15 cellular contexts compared by ENCODE assay signal in genomic region chr4:41074227-41074626, GRCh38.
DNase-seq lines count a peak whose midpoint lies in the region; ATAC-seq, FAIRE-seq and TF ChIP-seq lines count a peak whose summit lies in the region.
"Had no signal": no experiment of that assay in that cellular context is flagged by ENCODE, and none has a peak within 500 bp of the region (broad histone marks: within the 10 kb centered on the region; RNA-seq: fewer than 3 reads in every experiment).

No MANE protein-coding gene starts in this region.

- H3K79me2 ChIP-seq in DOHH2 (ENCODE audit: control insufficient read depth, low read length) (peaks cover 56% of the 10 kb centered on the region), SU-DHL-6 (ENCODE audit: insufficient read depth, low read length) (peaks cover 12% of the 10 kb centered on the region)

- H3K9me2 ChIP-seq in DOHH2 (replicated peaks; ENCODE audit: control insufficient read depth, low read length) (no peaks in the 10 kb centered on the region), SU-DHL-6 (replicated peaks; ENCODE audit: insufficient read depth, low read length) (no peaks in the 10 kb centered on the region)

- peak overlapping the region; percentile 41 for H3K4me3 ChIP-seq in DOHH2 (ENCODE audit: low read length)
- no peak overlapping the region for H3K4me3 ChIP-seq in SU-DHL-6 (ENCODE audit: insufficient read depth, low read length, poor library complexity, severe bottlenecking)
- H3K4me3 ChIP-seq: BLaER1 treated with 17β-estradiol and CSF1 and Interleukin-3, amounts not matched to agents 10 nM and 100 nM had no signal

- FAIRE-seq in GM12892 (lab: Jason Lieb, UNC) = peak; percentile 70
- FAIRE-seq: G401.6, H1 had no signal

- H3F3A ChIP-seq in DOHH2 (ENCODE audit: control insufficient read depth, insufficient read depth) (no peaks in the 10 kb centered on the region), SU-DHL-6 (ENCODE audit: insufficient read depth) (no peaks in the 10 kb centered on the region)

- DNase-seq in GM12892 (ENCODE audit: insufficient read length) = no peak
- DNase-seq in activated CD8-positive, alpha-beta memory T cell treated with anti-CD3 and anti-CD28 coated beads for 24 hours = no peak
- DNase-seq: CD8-positive, alpha-beta T cell; DMS 273 treated with DMSO at 0.1 percent for 48 hours; DMS53; DND-41; H9; KG1 had no signal

- H3K36me3 ChIP-seq in DOHH2 (ENCODE audit: control insufficient read depth, low read length) (no peaks in the 10 kb centered on the region), SU-DHL-6 (ENCODE audit: low read length) (no peaks in the 10 kb centered on the region)
- H3K36me3 ChIP-seq: BLaER1 treated with 17β-estradiol and CSF1 and Interleukin-3, amounts not matched to agents 10 nM and 100 nM had no signal

- H3K27ac ChIP-seq in DOHH2 (ENCODE audit: low read depth, low read length) (peak overlapping the region; percentile 25), SU-DHL-6 (ENCODE audit: low read depth, low read length) (peak overlapping the region; percentile 31; the same call in 1 of the 2 replicates)
- H3K27ac ChIP-seq: BLaER1 treated with 17β-estradiol and CSF1 and Interleukin-3, amounts not matched to agents 10 nM and 100 nM had no signal

- no peak overlapping the region for H3K9ac ChIP-seq in SU-DHL-6 (ENCODE audit: low read length)
- H3K9ac ChIP-seq: BLaER1 treated with 17β-estradiol and CSF1 and Interleukin-3, amounts not matched to agents 10 nM and 100 nM had no signal

- no peak overlapping the region for H2AFZ ChIP-seq in SU-DHL-6 (ENCODE audit: low read depth, low read length, severe bottlenecking)

- H3K4me2 ChIP-seq in DOHH2 (ENCODE audit: low read length) (peak overlapping the region; percentile 64), SU-DHL-6 (ENCODE audit: low read depth, low read length, poor library complexity, severe bottlenecking) (peak overlapping the region; percentile 35)

- no peaks in the 10 kb centered on the region for H3K27me3 ChIP-seq in DOHH2 (ENCODE audit: control insufficient read depth, low read length)
- no peaks in the 10 kb centered on the region for H3K27me3 ChIP-seq in SU-DHL-6 (ENCODE audit: low read length)
- H3K27me3 ChIP-seq: BLaER1 treated with 17β-estradiol and CSF1 and Interleukin-3, amounts not matched to agents 10 nM and 100 nM had no signal

- H3K9me3 ChIP-seq in DOHH2 (ENCODE audit: control insufficient read depth, insufficient read depth, low read length) (no peaks in the 10 kb centered on the region), SU-DHL-6 (ENCODE audit: insufficient read depth, low read length) (no peaks in the 10 kb centered on the region)

- ATAC-seq in GM19035 (IDR thresholded peaks at IDR 0.05; ENCODE audit: unreplicated experiment) (no peak), GM21367 (IDR thresholded peaks at IDR 0.05; ENCODE audit: unreplicated experiment) (no peak)
- ATAC-seq: CD8-positive, alpha-beta T cell had no signal

- TF ChIP-seq CTCF in DOHH2 (IDR thresholded peaks at IDR 0.05; ENCODE audit: low read depth, low read length, poor library complexity, severe bottlenecking) (no peak), SU-DHL-6 (IDR thresholded peaks at IDR 0.05; ENCODE audit: insufficient read depth, low read length, poor library complexity, severe bottlenecking) (no peak)

- no peak for TF ChIP-seq POLR2A in GM12892 (IDR thresholded peaks at IDR 0.05; ENCODE audit: low read depth, low read length)

- H3K4me1 ChIP-seq in DOHH2 (ENCODE audit: control insufficient read depth, low read length) = peaks cover 48% of the 10 kb centered on the region

- no peaks in the 10 kb centered on the region for H4K20me1 ChIP-seq in DOHH2 (ENCODE audit: control insufficient read depth, insufficient read depth, low read depth, low read length)
- H4K20me1 ChIP-seq in SU-DHL-6 (ENCODE audit: low read depth, low read length) = no peaks in the 10 kb centered on the region
